ENCODE assay signal across 1 cellular context in genomic region chr17:76968707-76969597, GRCh38.
A peak's percentile ranks its signal among the peaks of the same experiment; 100 is the strongest.
TF ChIP-seq lines count a peak whose summit lies in the region.

No MANE protein-coding gene starts in this region.

TF ChIP-seq in HEK293, 187 proteins besides CTCF, POLR2A, EP300 and RAD21 (continued from another document and continues in another):
- TF ChIP-seq ZNF518A (tag by site-specific recombination; conservative IDR thresholded peaks at IDR 0.05; ENCODE audit: low read depth) (peak; percentile 25; the same call in 1 of the 2 replicates), EGR2 (tag by site-specific recombination; IDR thresholded peaks at IDR 0.05; ENCODE audit: low read depth) (no peak), ZNF580 (tag by site-specific recombination; IDR thresholded peaks at IDR 0.05) (no peak), ZNF792 (tag by site-specific recombination; IDR thresholded peaks at IDR 0.05) (no peak), ZNF341 (tag by site-specific recombination; IDR thresholded peaks at IDR 0.05; ENCODE audit: low read depth) (peak; percentile 88; the same call in 1 of the 2 replicates), ZBTB10 (tag by site-specific recombination; IDR thresholded peaks at IDR 0.05) (no peak; the same call in 1 of the 2 replicates), GFI1B (tag by site-specific recombination; IDR thresholded peaks at IDR 0.05) (no peak), GLI4 (tag by site-specific recombination; IDR thresholded peaks at IDR 0.05) (no peak), ZSCAN16 (tag by site-specific recombination; IDR thresholded peaks at IDR 0.05) (no peak), ZBTB49 (tag by site-specific recombination; IDR thresholded peaks at IDR 0.05; ENCODE audit: low read depth) (no peak), PBX3 (CRISPR knock-in tag; IDR thresholded peaks at IDR 0.05) (no peak), ZNF266 (tag by site-specific recombination; IDR thresholded peaks at IDR 0.05; ENCODE audit: low read depth) (no peak), ZNF521 (tag by site-specific recombination; IDR thresholded peaks at IDR 0.05) (no peak), SETDB1 (IDR thresholded peaks at IDR 0.05; ENCODE audit: insufficient read length, low read length) (no peak), ZNF514 (tag by site-specific recombination; IDR thresholded peaks at IDR 0.05) (no peak), SP2 (tag by site-specific recombination; IDR thresholded peaks at IDR 0.05) (no peak; the same call in 1 of the 2 replicates), ZNF280C (tag by site-specific recombination; IDR thresholded peaks at IDR 0.05) (no peak), ZNF544 (tag by site-specific recombination; IDR thresholded peaks at IDR 0.05) (no peak), ZNF394 (tag by site-specific recombination; IDR thresholded peaks at IDR 0.05; ENCODE audit: borderline replicate concordance) (peak; percentile 61; the same call in 1 of the 2 replicates), ZNF529 (tag by site-specific recombination; IDR thresholded peaks at IDR 0.05; ENCODE audit: insufficient replicate concordance) (no peak), ZBTB26 (tag by site-specific recombination; optimal IDR thresholded peaks at IDR 0.05) (peak; percentile 37), ZNF701 (tag by site-specific recombination; IDR thresholded peaks at IDR 0.05) (no peak), ZNF776 (tag by site-specific recombination; IDR thresholded peaks at IDR 0.05; ENCODE audit: borderline replicate concordance) (no peak), ZNF18 (tag by site-specific recombination; IDR thresholded peaks at IDR 0.05) (no peak), MZF1 (tag by site-specific recombination; IDR thresholded peaks at IDR 0.05; ENCODE audit: borderline replicate concordance) (no peak; the same call in 1 of the 2 replicates), ZBTB8A (tag by site-specific recombination; IDR thresholded peaks at IDR 0.05) (peak; percentile 76), ZNF223 (tag by site-specific recombination; IDR thresholded peaks at IDR 0.05) (no peak), ZBTB1 (tag by site-specific recombination; IDR thresholded peaks at IDR 0.05) (no peak), ZNF202 (tag by site-specific recombination; IDR thresholded peaks at IDR 0.05; ENCODE audit: borderline replicate concordance) (no peak), PRDM10 (tag by site-specific recombination; IDR thresholded peaks at IDR 0.05) (peak; percentile 66; the same call in 1 of the 2 replicates), WT1 (tag by site-specific recombination; IDR thresholded peaks at IDR 0.05) (no peak), ZNF654 (tag by site-specific recombination; IDR thresholded peaks at IDR 0.05; ENCODE audit: low read depth) (no peak), ZNF350 (tag by site-specific recombination; IDR thresholded peaks at IDR 0.05) (no peak), ZNF585B (tag by site-specific recombination; IDR thresholded peaks at IDR 0.05) (no peak), MEIS1 (CRISPR knock-in tag; IDR thresholded peaks at IDR 0.05; ENCODE audit: borderline replicate concordance) (no peak), ZSCAN5A (tag by site-specific recombination; IDR thresholded peaks at IDR 0.05) (no peak)
